In genomic region chr4:8157944-8158709, GRCh38 we compare ENCODE assay signal across 7 cellular contexts. TPM values are rescaled to one million over a fixed set of nuclear protein-coding genes. Genes with fewer than 3 reads are reported as not detected.
A peak's percentile ranks its signal among the peaks of the same experiment; 100 is the strongest.
DNase-seq lines count a peak whose midpoint lies in the region; ATAC-seq and TF ChIP-seq lines count a peak whose summit lies in the region.

No MANE protein-coding gene starts in this region.

- peak overlapping the region; percentile 43 for H3K4me3 ChIP-seq in HFF-Myc (replicated peaks; ENCODE audit: low read depth, low read length)
- H3K4me3 ChIP-seq in iPS-11a (ENCODE audit: low read depth, low read length) = peak overlapping the region; percentile 47

- no peak for TF ChIP-seq CTCF in HFF-Myc (IDR thresholded peaks at IDR 0.05; ENCODE audit: low read depth, low read length, missing control alignments)

- H3K27ac Mint-ChIP-seq in activated CD8-positive, alpha-beta T cell treated with anti-CD3 and anti-CD28 coated beads, Interleukin-2, amount 10 ng/mL, durations not matched to agents 7 days and 5 days = no peak overlapping the region
- H3K27ac Mint-ChIP-seq in stimulated activated naive B cell treated with anti-CD40 and anti-IgM and Interleukin-4, amounts not matched to agents 10 μg/mL and 1 μg/mL and 100 μg/mL, for 72 hours = no peak overlapping the region

- CTCF ChIA-PET in activated CD8-positive, alpha-beta T cell treated with anti-CD3 and anti-CD28 coated beads, Interleukin-2, amount 10 ng/mL, durations not matched to agents 7 days and 5 days (lab: Charles Lee) = interaction anchor here (1.1 to 1.8 kb wide), 3 partner anchors 10 to 71 kb away, joined by 3 to 8 read pairs (median 4); no protein-coding TSS in a partner anchor

- POLR2A ChIA-PET in activated CD8-positive, alpha-beta T cell treated with anti-CD3 and anti-CD28 coated beads, Interleukin-2, amount 10 ng/mL, durations not matched to agents 7 days and 5 days (lab: Charles Lee) = interaction anchor here (1.1 kb wide), 1 partner anchor 41 kb away, joined by 3 read pairs; the partner anchor contains the start of gene SH3TC1

- H3K4me1 Mint-ChIP-seq in activated CD8-positive, alpha-beta T cell treated with anti-CD3 and anti-CD28 coated beads, Interleukin-2, amount 10 ng/mL, durations not matched to agents 7 days and 5 days (ENCODE audit: low read depth) = peaks cover 11% of the 10 kb centered on the region
- H3K4me1 Mint-ChIP-seq in stimulated activated naive B cell treated with anti-CD40 and anti-IgM and Interleukin-4, amounts not matched to agents 10 μg/mL and 1 μg/mL and 100 μg/mL, for 72 hours = peaks cover 33 to 60% of the 10 kb centered on the region in 2 donors

- no peaks in the 10 kb centered on the region for H3K36me3 Mint-ChIP-seq in activated CD8-positive, alpha-beta T cell treated with anti-CD3 and anti-CD28 coated beads, Interleukin-2, amount 10 ng/mL, durations not matched to agents 7 days and 5 days (ENCODE audit: low read depth)
- peaks cover 10 to 20% of the 10 kb centered on the region in 2 donors for H3K36me3 Mint-ChIP-seq in stimulated activated naive B cell treated with anti-CD40 and anti-IgM and Interleukin-4, amounts not matched to agents 10 μg/mL and 1 μg/mL and 100 μg/mL, for 72 hours

- no peaks in the 10 kb centered on the region for H3K9me3 Mint-ChIP-seq in activated CD8-positive, alpha-beta T cell treated with anti-CD3 and anti-CD28 coated beads, Interleukin-2, amount 10 ng/mL, durations not matched to agents 7 days and 5 days (ENCODE audit: insufficient read depth)
- no peaks in the 10 kb centered on the region for H3K9me3 Mint-ChIP-seq in stimulated activated naive B cell treated with anti-CD40 and anti-IgM and Interleukin-4, amounts not matched to agents 10 μg/mL and 1 μg/mL and 100 μg/mL, for 72 hours

- peak overlapping the region; percentile 53 for H3K4me3 Mint-ChIP-seq in activated CD8-positive, alpha-beta T cell treated with anti-CD3 and anti-CD28 coated beads, Interleukin-2, amount 10 ng/mL, durations not matched to agents 7 days and 5 days
- H3K4me3 Mint-ChIP-seq in stimulated activated naive B cell treated with anti-CD40 and anti-IgM and Interleukin-4, amounts not matched to agents 10 μg/mL and 1 μg/mL and 100 μg/mL, for 72 hours = peak overlapping the region; percentile 97 to 99

- no peak for ATAC-seq in activated CD8-positive, alpha-beta T cell treated with anti-CD3 and anti-CD28 coated beads, Interleukin-2, amount 10 ng/mL, durations not matched to agents 7 days and 5 days
- ATAC-seq in stimulated activated naive B cell treated with anti-CD40 and anti-IgM and Interleukin-4, amounts not matched to agents 10 μg/mL and 1 μg/mL and 100 μg/mL, for 72 hours (replicated peaks) = no peak
- ATAC-seq in HG03378 (IDR thresholded peaks at IDR 0.05; ENCODE audit: unreplicated experiment) (no peak), GM18867 (IDR thresholded peaks at IDR 0.05; ENCODE audit: unreplicated experiment) (no peak)

- DNase-seq in HFF-Myc (ENCODE audit: extremely low read depth, low read depth) = no peak
- no peak for DNase-seq in activated CD8-positive, alpha-beta T cell treated with anti-CD3 and anti-CD28 coated beads, Interleukin-2, amount 10 ng/mL, durations not matched to agents 7 days and 5 days
- no peak for DNase-seq in stimulated activated naive B cell treated with anti-CD40 and anti-IgM and Interleukin-4, amounts not matched to agents 10 μg/mL and 1 μg/mL and 100 μg/mL, for 72 hours
- DNase-seq in NCI-H1105 treated with DMSO at 0.1 percent for 48 hours (lab: John Stamatoyannopoulos, UW) = no peak

- peaks cover 15% of the 10 kb centered on the region for H3K27me3 Mint-ChIP-seq in activated CD8-positive, alpha-beta T cell treated with anti-CD3 and anti-CD28 coated beads, Interleukin-2, amount 10 ng/mL, durations not matched to agents 7 days and 5 days (ENCODE audit: low read depth)
- peaks cover 5 to 12% of the 10 kb centered on the region in 2 donors for H3K27me3 Mint-ChIP-seq in stimulated activated naive B cell treated with anti-CD40 and anti-IgM and Interleukin-4, amounts not matched to agents 10 μg/mL and 1 μg/mL and 100 μg/mL, for 72 hours

RNA-seq across cellular contexts. Expression of gene ABLIM2, which starts 0.5 kb away (rescaled TPM):
- under 1 TPM; 0.42 to 0.55 TPM for total RNA-seq in activated CD8-positive, alpha-beta T cell treated with anti-CD3 and anti-CD28 coated beads, Interleukin-2, amount 10 ng/mL, durations not matched to agents 7 days and 5 days

RNA-seq across cellular contexts. Expression of gene SH3TC1, which starts 41.0 kb away (rescaled TPM):
- 1 to 10 TPM; 6.3 to 7.3 TPM for total RNA-seq in activated CD8-positive, alpha-beta T cell treated with anti-CD3 and anti-CD28 coated beads, Interleukin-2, amount 10 ng/mL, durations not matched to agents 7 days and 5 days
